ENCODE assay signal across 26 cellular contexts in genomic region chr5:179241764-179242370, GRCh38.
A peak's percentile ranks its signal among the peaks of the same experiment; 100 is the strongest.
DNase-seq lines count a peak whose midpoint lies in the region; ATAC-seq, FAIRE-seq and TF ChIP-seq lines count a peak whose summit lies in the region.
"Had no signal": no experiment of that assay in that cellular context is flagged by ENCODE, and none has a peak within 500 bp of the region (broad histone marks: within the 10 kb centered on the region; RNA-seq: fewer than 3 reads in every experiment).

No MANE protein-coding gene starts in this region.

- peaks cover 9% of the 10 kb centered on the region for H3K4me1 Mint-ChIP-seq in nephron progenitor cell
- H3K4me1 Mint-ChIP-seq: activated CD4-positive, alpha-beta T cell treated with anti-CD3 and anti-CD28 coated beads, Interleukin-2, amount 10 ng/mL, durations not matched to agents 24 days and 14 days; activated CD8-positive, alpha-beta memory T cell treated with anti-CD3 and anti-CD28 coated beads, Interleukin-2, amount 10 ng/mL, durations not matched to agents 7 days and 5 days had no signal

- H3K4me3 Mint-ChIP-seq in nephron progenitor cell = no peak overlapping the region
- H3K4me3 Mint-ChIP-seq: activated CD4-positive, alpha-beta T cell treated with anti-CD3 and anti-CD28 coated beads, Interleukin-2, amount 10 ng/mL, durations not matched to agents 24 days and 14 days; activated CD8-positive, alpha-beta memory T cell treated with anti-CD3 and anti-CD28 coated beads, Interleukin-2, amount 10 ng/mL, durations not matched to agents 7 days and 5 days; nephron; stimulated activated naive CD8-positive, alpha-beta T cell treated with anti-CD3 and anti-CD28 coated beads, Interleukin-15, Interleukin-2, amounts not matched to agents 100 ng/mL and 50 ng/mL, for 24 hours had no signal

- H2BK5ac ChIP-seq in neuronal stem cell (ENCODE audit: low read length) = no peak overlapping the region

- H4K8ac ChIP-seq in neuronal stem cell (ENCODE audit: low read depth, low read length) = no peak overlapping the region

- H3K23ac ChIP-seq in neuronal stem cell (ENCODE audit: low read depth, low read length, poor library complexity) = no peak overlapping the region

- FAIRE-seq in GM12891 (lab: Jason Lieb, UNC) = no peak
- FAIRE-seq: A549, keratinocyte had no signal

- H2BK120ac ChIP-seq in neuronal stem cell (ENCODE audit: low read depth, low read length) = no peak overlapping the region

- no peak overlapping the region for H3K4ac ChIP-seq in neuronal stem cell (ENCODE audit: low read length)

- H2BK12ac ChIP-seq in neuronal stem cell (ENCODE audit: low read length) = no peak overlapping the region

- ATAC-seq in Right ventricle myocardium inferior (peak; percentile 67), GM18858 (IDR thresholded peaks at IDR 0.05; ENCODE audit: unreplicated experiment) (no peak)
- ATAC-seq: A549; activated CD8-positive, alpha-beta memory T cell treated with anti-CD3 and anti-CD28 coated beads, Interleukin-2, amount 10 ng/mL, durations not matched to agents 7 days and 5 days had no signal

- peak; percentile 61 for DNase-seq in Right ventricle myocardium inferior (ENCODE audit: missing footprints)
- no peak for DNase-seq in right atrium auricular region (ENCODE audit: low spot score)
- DNase-seq in cardiac septum (ENCODE audit: low spot score) = peak; percentile 33
- no peak for DNase-seq in nephron progenitor cell
- DNase-seq in GM12891 (ENCODE audit: insufficient read length, low spot score) = no peak
- no peak for DNase-seq in neuronal stem cell (ENCODE audit: low spot score)
- DNase-seq in dedifferentiated amniotic fluid mesenchymal stem cell (ENCODE audit: extremely low spot score) = no peak
- DNase-seq: activated CD4-positive, alpha-beta T cell treated with anti-CD3 and anti-CD28 coated beads, Interleukin-2, amount 10 ng/mL, durations not matched to agents 24 days and 14 days; activated CD8-positive, alpha-beta memory T cell treated with anti-CD3 and anti-CD28 coated beads, Interleukin-2, amount 10 ng/mL, durations not matched to agents 7 days and 5 days; amygdala; foreskin melanocyte; hypothalamus; IMR-90; NCI-H1417; NCI-H2107; NCI-H526; SHP77 treated with DMSO at 0.1 percent for 48 hours; stimulated activated CD4-positive, alpha-beta T cell treated with anti-CD3 and anti-CD28 coated beads, Interleukin-4, amount 100 ng/mL, for 1 hour had no signal

- TF ChIP-seq POLR2A in GM12891 (IDR thresholded peaks at IDR 0.05; ENCODE audit: low read depth, low read length) = no peak

- no peak overlapping the region for H3K4me2 ChIP-seq in neuronal stem cell (ENCODE audit: insufficient read depth, low read length, poor library complexity, severe bottlenecking)
- H3K4me2 ChIP-seq: A549, smooth muscle cell had no signal

- intact Hi-C loops in Right ventricle myocardium inferior (cut with DNase I) (no loop called here), cardiac septum (cut with DNase I) (no loop called here)

- H2BK15ac ChIP-seq in neuronal stem cell (ENCODE audit: low read length) = no peak overlapping the region

- no peaks in the 10 kb centered on the region for H3K36me3 ChIP-seq in right atrium auricular region
- H3K36me3 ChIP-seq in neuronal stem cell (replicated peaks in 1 of 2; ENCODE audit: control insufficient read depth in 2 of 2, insufficient read depth in 2 of 2, low read length in 2 of 2) = no peaks in the 10 kb centered on the region
- H3K36me3 ChIP-seq: prostate gland, upper lobe of left lung had no signal

- H3K14ac ChIP-seq in neuronal stem cell (ENCODE audit: low read length) = no peak overlapping the region

- no peak overlapping the region for H2AFZ ChIP-seq in neuronal stem cell (ENCODE audit: low read length)

- H3K27ac ChIP-seq in right atrium auricular region (no peak overlapping the region), neuronal stem cell (replicated peaks; ENCODE audit: low read length) (no peak overlapping the region)
- H3K27ac ChIP-seq: A549, prostate gland, upper lobe of left lung had no signal

- H3K9me3 Mint-ChIP-seq in nephron progenitor cell = peaks cover 46% of the 10 kb centered on the region

- no peak overlapping the region for H4K91ac ChIP-seq in neuronal stem cell (ENCODE audit: low read depth, low read length, poor library complexity)

- peak overlapping the region; percentile 85 for H3K27ac Mint-ChIP-seq in nephron progenitor cell
- H3K27ac Mint-ChIP-seq: activated CD4-positive, alpha-beta T cell treated with anti-CD3 and anti-CD28 coated beads, Interleukin-2, amount 10 ng/mL, durations not matched to agents 24 days and 14 days; activated CD8-positive, alpha-beta memory T cell treated with anti-CD3 and anti-CD28 coated beads, Interleukin-2, amount 10 ng/mL, durations not matched to agents 7 days and 5 days; stimulated activated naive CD8-positive, alpha-beta T cell treated with anti-CD3 and anti-CD28 coated beads, Interleukin-15, Interleukin-2, amounts not matched to agents 100 ng/mL and 50 ng/mL, for 24 hours had no signal

- TF ChIP-seq CTCF in right atrium auricular region (IDR thresholded peaks at IDR 0.05) (no peak), nephron progenitor cell (IDR thresholded peaks at IDR 0.05) (no peak)

- no CpG with 5 or more reads among the region's 11 CpGs for WGBS in neuronal stem cell (ENCODE audit: extremely low coverage in 2 of 2, insufficient read length in 2 of 2, insufficient replicate concordance in 1 of 2), 2 donors

- no peak overlapping the region for H2AK5ac ChIP-seq in neuronal stem cell (ENCODE audit: low read depth, low read length)

- H3K27me3 ChIP-seq in right atrium auricular region (no peaks in the 10 kb centered on the region), neuronal stem cell (ENCODE audit: control insufficient read depth in 3 of 3, insufficient read depth in 3 of 3, low read depth in 1 of 3, low read length in 3 of 3) (no peaks in the 10 kb centered on the region)
- H3K27me3 ChIP-seq: upper lobe of left lung had no signal

- peaks cover 24% of the 10 kb centered on the region for H3K27me3 Mint-ChIP-seq in nephron progenitor cell (ENCODE audit: low read depth, poor library complexity)
- H3K27me3 Mint-ChIP-seq: activated CD4-positive, alpha-beta T cell treated with anti-CD3 and anti-CD28 coated beads, Interleukin-2, amount 10 ng/mL, durations not matched to agents 24 days and 14 days had no signal

- peaks cover 0 to 13% of the 10 kb centered on the region in 2 donors for H3K9me3 ChIP-seq in right atrium auricular region
- H3K9me3 ChIP-seq in neuronal stem cell (replicated peaks in 1 of 2; ENCODE audit: control insufficient read depth in 2 of 2, insufficient read depth in 1 of 2, low read depth in 1 of 2, low read length in 2 of 2) = no peaks in the 10 kb centered on the region
- H3K9me3 ChIP-seq: prostate gland had no signal

- H3K9ac ChIP-seq in neuronal stem cell (ENCODE audit: low read depth, low read length, poor library complexity) = no peak overlapping the region

- H3K36me3 Mint-ChIP-seq in nephron progenitor cell (ENCODE audit: low read depth) = peaks cover 5% of the 10 kb centered on the region
- H3K36me3 Mint-ChIP-seq: activated CD8-positive, alpha-beta memory T cell treated with anti-CD3 and anti-CD28 coated beads, Interleukin-2, amount 10 ng/mL, durations not matched to agents 7 days and 5 days had no signal

- no peak overlapping the region for H3K4me3 ChIP-seq in right atrium auricular region
- H3K4me3 ChIP-seq in neuronal stem cell (ENCODE audit: low read length in 2 of 2) = no peak overlapping the region
- H3K4me3 ChIP-seq: A549, prostate gland, smooth muscle cell, upper lobe of left lung had no signal

- no peak overlapping the region for H3K18ac ChIP-seq in neuronal stem cell (ENCODE audit: low read length)

- no peaks in the 10 kb centered on the region for H3K79me1 ChIP-seq in neuronal stem cell (ENCODE audit: low read depth, low read length)

- H3K4me1 ChIP-seq in right atrium auricular region (peaks cover 0 to 12% of the 10 kb centered on the region in 2 donors), neuronal stem cell (ENCODE audit: control insufficient read depth in 2 of 2, insufficient read depth in 1 of 2, low read depth in 1 of 2, low read length in 2 of 2) (no peaks in the 10 kb centered on the region)
- H3K4me1 ChIP-seq: A549, prostate gland, upper lobe of left lung had no signal

TF ChIP-seq in GM12891, 5 proteins besides CTCF, POLR2A, EP300 and RAD21:
- TF ChIP-seq POU2F2 (IDR thresholded peaks at IDR 0.05; ENCODE audit: low read depth, low read length) (no peak), TAF1 (IDR thresholded peaks at IDR 0.05; ENCODE audit: low read depth, low read length) (no peak), SPI1 (IDR thresholded peaks at IDR 0.05; ENCODE audit: low read depth, low read length) (no peak), POLR2AphosphoS5 (IDR thresholded peaks at IDR 0.05; ENCODE audit: low read depth, low read length) (no peak), PAX5 (IDR thresholded peaks at IDR 0.05; ENCODE audit: insufficient read depth, low read length, severe bottlenecking) (no peak)

Comparison
In these comparisons a context has a peak if more than half of its experiments do, and no peak if none do; other contexts are left out.
1. DNase-seq: peak in Right ventricle myocardium inferior (single experiment) and cardiac septum (single experiment); none in right atrium auricular region (single experiment), nephron progenitor cell (single experiment), GM12891 (single experiment), neuronal stem cell (single experiment) and dedifferentiated amniotic fluid mesenchymal stem cell (single experiment).